8 cellular contexts compared by ENCODE assay signal in the genomic region with DNA sequence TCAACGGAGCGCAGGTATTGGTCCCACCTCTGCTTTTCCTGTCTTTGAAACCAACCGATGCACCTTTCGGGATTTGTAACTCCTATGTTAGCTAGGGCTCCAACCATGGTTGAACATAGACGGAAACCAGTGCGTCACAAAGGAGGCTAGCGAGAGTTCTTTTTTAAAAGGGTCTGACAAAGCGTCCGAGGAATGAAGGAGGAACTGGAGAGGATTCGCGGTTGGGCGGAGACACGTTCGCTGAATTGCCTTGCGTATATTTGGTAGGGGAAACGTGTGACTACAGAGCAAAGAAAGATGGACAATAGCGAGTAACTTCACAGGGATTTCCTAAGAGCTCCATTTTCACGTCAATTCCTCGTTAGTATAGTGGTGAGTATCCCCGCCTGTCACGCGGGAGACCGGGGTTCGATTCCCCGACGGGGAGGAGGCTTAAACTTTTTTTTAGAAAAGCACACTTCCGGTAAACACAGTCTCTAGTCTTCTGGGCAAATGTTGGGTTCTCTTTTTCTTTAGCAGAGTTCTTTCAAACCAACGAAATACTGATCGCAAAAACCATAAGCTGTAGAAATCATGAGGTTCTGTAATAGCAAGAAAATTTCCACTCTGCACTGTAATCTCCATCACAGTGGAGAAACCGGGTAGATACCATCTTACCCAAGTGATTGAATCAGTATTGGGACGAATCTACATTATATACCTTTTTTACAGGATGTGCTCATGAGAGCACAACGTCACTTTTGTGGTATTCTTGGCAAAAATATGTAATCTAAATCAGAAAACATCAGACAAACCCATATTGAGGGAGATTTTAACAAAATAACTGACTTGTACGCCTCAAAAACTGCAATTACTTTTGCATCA. TPM values are rescaled to one million over a fixed set of nuclear protein-coding genes. Genes with fewer than 3 reads are reported as not detected.
A peak's percentile ranks its signal among the peaks of the same experiment; 100 is the strongest.
DNase-seq lines count a peak whose midpoint lies in the region; ATAC-seq and TF ChIP-seq lines count a peak whose summit lies in the region.

No MANE protein-coding gene starts in this region.

- H3K4me3 ChIP-seq in fibroblast of pulmonary artery (replicated peaks; ENCODE audit: low read depth, low read length) (peak overlapping the region; percentile 89), neural cell (ENCODE audit: low read length) (peak overlapping the region; percentile 77), stomach smooth muscle (ENCODE audit: low read length in 2 of 2) (peak overlapping the region; percentile 93 to 95)

- peaks cover 7% of the 10 kb centered on the region for H3F3A ChIP-seq in neural cell (ENCODE audit: insufficient read depth, low read length, poor library complexity, severe bottlenecking)

- H3K9me3 ChIP-seq in neural cell (ENCODE audit: low read length) (no peaks in the 10 kb centered on the region), stomach smooth muscle (ENCODE audit: control insufficient read depth in 2 of 2, low read length in 2 of 2) (no peaks in the 10 kb centered on the region)

- TF ChIP-seq RAD21 in neural cell (conservative IDR thresholded peaks at IDR 0.05): peak; percentile 22

- H3K4me2 ChIP-seq in neural cell (ENCODE audit: low read length): peak overlapping the region; percentile 90

- H3K27me3 ChIP-seq in neural cell (ENCODE audit: insufficient read depth, low read depth, low read length) (no peaks in the 10 kb centered on the region), stomach smooth muscle (ENCODE audit: control insufficient read depth in 1 of 2, insufficient read depth in 2 of 2, low read length in 2 of 2) (no peaks in the 10 kb centered on the region)

- H2AFZ ChIP-seq in neural cell (ENCODE audit: low read depth, low read length): no peak overlapping the region

- no peaks in the 10 kb centered on the region for H3K79me2 ChIP-seq in neural cell (replicated peaks; ENCODE audit: insufficient read depth, low read length)

- H3K9ac ChIP-seq in neural cell (ENCODE audit: low read length) (peak overlapping the region; percentile 63), stomach smooth muscle (ENCODE audit: low read length in 2 of 2) (peak overlapping the region; percentile 98 to 100)

- H3K27ac ChIP-seq in neural cell (ENCODE audit: low read length) (peak overlapping the region; percentile 70), stomach smooth muscle (ENCODE audit: low read length) (peak overlapping the region; percentile 99)

- no peaks in the 10 kb centered on the region for H3K9me2 ChIP-seq in neural cell (ENCODE audit: insufficient read depth, low read length)

- DNase-seq in Daoy (ENCODE audit: low read depth) (peak; percentile 86), KG1 (lab: John Stamatoyannopoulos, UW) (peak; percentile 91), RPMI7951 (ENCODE audit: low read depth) (peak; percentile 90), fibroblast of pulmonary artery (ENCODE audit: low read depth) (peak; percentile 96)
- peak; percentile 72 to 80 for DNase-seq in activated T-helper 1 cell treated with anti-CD3 and anti-CD28 coated beads, Interleukin-2, amount 50 U/mL, for 16 hours (ENCODE audit: low read depth in 1 of 2, low spot score in 1 of 2)

- no peaks in the 10 kb centered on the region for H4K20me1 ChIP-seq in neural cell (ENCODE audit: insufficient read depth)

- TF ChIP-seq CTCF in fibroblast of pulmonary artery (IDR thresholded peaks at IDR 0.05; ENCODE audit: low read length, missing control alignments): no peak
- TF ChIP-seq CTCF in neural cell (IDR thresholded peaks at IDR 0.05; ENCODE audit: poor library complexity, severe bottlenecking): peak; percentile 15

- no peaks in the 10 kb centered on the region for H3K36me3 ChIP-seq in neural cell (ENCODE audit: insufficient read depth, low read length)
- H3K36me3 ChIP-seq in stomach smooth muscle (ENCODE audit: control insufficient read depth in 2 of 2, insufficient read depth in 2 of 2, low read length in 2 of 2): no peaks in the 10 kb centered on the region

- peak; percentile 43 for TF ChIP-seq EP300 in neural cell (conservative IDR thresholded peaks at IDR 0.05; ENCODE audit: poor library complexity, severe bottlenecking)

- peak; percentile 63 for ATAC-seq in GM21786 (IDR thresholded peaks at IDR 0.05; ENCODE audit: unreplicated experiment)

- no peaks in the 10 kb centered on the region for H3K4me1 ChIP-seq in stomach smooth muscle (ENCODE audit: control insufficient read depth, insufficient read depth, low read length)

TF ChIP-seq in neural cell, 6 proteins besides CTCF, POLR2A, EP300 and RAD21:
- TF ChIP-seq MXI1 (conservative IDR thresholded peaks at IDR 0.05; ENCODE audit: poor library complexity, severe bottlenecking) (peak; percentile 23), POLR2AphosphoS5 (IDR thresholded peaks at IDR 0.05) (no peak)

RNA-seq across cellular contexts. Expression of a gene that starts 6.6 kb away (rescaled TPM):
- 13.9 and 16.5 TPM in 2 replicates for total RNA-seq in Daoy (2014; rRNA removed; shearing (Covaris generic))
- total RNA-seq in RPMI7951 (2014; rRNA removed; shearing (Covaris generic)): 16.4 and 24.2 TPM in 2 replicates
- 16.4 and 20.1 TPM in 2 replicates for polyA plus RNA-seq in neural cell
- 40.4 and 42.6 TPM in 2 replicates for polyA minus RNA-seq in neural cell

Comparison
In these comparisons a context has a peak if more than half of its experiments do, and no peak if none do; other contexts are left out.
1. Peak in every context shown above with its lines: DNase-seq, ATAC-seq, H3K4me3 ChIP-seq and H3K27ac ChIP-seq.